15 cellular contexts compared by ENCODE assay signal in genomic region chr5:95771109-95771708, GRCh38. TPM values are rescaled to one million over a fixed set of nuclear protein-coding genes. Genes with fewer than 3 reads are reported as not detected.
DNase-seq lines count a peak whose midpoint lies in the region; ATAC-seq, FAIRE-seq and TF ChIP-seq lines count a peak whose summit lies in the region.
"Had no signal": no experiment of that assay in that cellular context is flagged by ENCODE, and none has a peak within 500 bp of the region (broad histone marks: within the 10 kb centered on the region; RNA-seq: fewer than 3 reads in every experiment).

No MANE protein-coding gene starts in this region.

- H3K4me3 Mint-ChIP-seq in T-cell = no peak overlapping the region
- H3K4me3 Mint-ChIP-seq: activated naive CD4-positive, alpha-beta T cell treated with anti-CD3 and anti-CD28 coated beads, Interleukin-2, amount 10 ng/mL, durations not matched to agents 7 days and 5 days; CD8-positive, alpha-beta memory T cell; stimulated activated naive CD8-positive, alpha-beta T cell treated with anti-CD3 and anti-CD28 coated beads, Interleukin-15, Interleukin-2, amounts not matched to agents 100 ng/mL and 50 ng/mL, for 24 hours; WTC11 had no signal

- peaks cover 0 to 4% (median 0%) of the 10 kb centered on the region in 3 donors for H3K4me1 Mint-ChIP-seq in T-cell
- H3K4me1 Mint-ChIP-seq: WTC11 had no signal

- no peak overlapping the region for H3K27ac Mint-ChIP-seq in T-cell
- H3K27ac Mint-ChIP-seq: activated naive CD4-positive, alpha-beta T cell treated with anti-CD3 and anti-CD28 coated beads, Interleukin-2, amount 10 ng/mL, durations not matched to agents 7 days and 5 days; CD8-positive, alpha-beta memory T cell; stimulated activated naive CD8-positive, alpha-beta T cell treated with anti-CD3 and anti-CD28 coated beads, Interleukin-15, Interleukin-2, amounts not matched to agents 100 ng/mL and 50 ng/mL, for 24 hours; WTC11 had no signal

- H3K27me3 ChIP-seq in left ventricle myocardium inferior (ENCODE audit: low read depth) (no peaks in the 10 kb centered on the region), pancreas (no peaks in the 10 kb centered on the region)

- DNase-seq in G401 (ENCODE audit: low spot score) (peak; percentile 30), cardiac fibroblast (ENCODE audit: low read depth in 2 of 2) (peak; percentile 33 to 39), left ventricle myocardium inferior (peak; percentile 35), pancreas (peak in 5 of 6 donors; percentile 66 to 80 (median 73)), T-cell (no peak), inferior parietal cortex (ENCODE audit: extremely low spot score) (no peak), HK-2 (ENCODE audit: unreplicated experiment) (no peak), anterior cingulate cortex (lab: John Stamatoyannopoulos, UW) (no peak)
- DNase-seq: activated naive CD4-positive, alpha-beta T cell treated with anti-CD3 and anti-CD28 coated beads, Interleukin-2, amount 10 ng/mL, durations not matched to agents 7 days and 5 days; CD8-positive, alpha-beta memory T cell; NCI-H1092 had no signal

- H3K36me3 Mint-ChIP-seq in T-cell = no peaks in the 10 kb centered on the region
- H3K36me3 Mint-ChIP-seq: activated naive CD4-positive, alpha-beta T cell treated with anti-CD3 and anti-CD28 coated beads, Interleukin-2, amount 10 ng/mL, durations not matched to agents 7 days and 5 days; CD8-positive, alpha-beta memory T cell; WTC11 had no signal

- no peak for TF ChIP-seq CTCF in cardiac fibroblast (IDR thresholded peaks at IDR 0.05; ENCODE audit: low read depth, low read length)
- TF ChIP-seq CTCF in left ventricle myocardium inferior (IDR thresholded peaks at IDR 0.05; ENCODE audit: borderline replicate concordance) = no peak
- TF ChIP-seq CTCF in pancreas (IDR thresholded peaks at IDR 0.05) = no peak

- POLR2A ChIA-PET in T-cell (lab: Charles Lee) = interaction anchor here in 1 of 2 donors (0.5 kb wide), 1 partner anchor 8 kb away, joined by 3 read pairs; no protein-coding TSS in a partner anchor

- CTCF ChIA-PET in T-cell (lab: Charles Lee) = interaction anchor here (0.6 to 2.6 kb wide), 5 partner anchors 7 to 491 kb away, joined by 3 to 10 read pairs (median 6); no protein-coding TSS in a partner anchor

- WGBS in pancreas, 2 donors = 6 to 13% methylated on average over 7 of the region's 7 CpGs

- no peaks in the 10 kb centered on the region for H3K9me3 Mint-ChIP-seq in T-cell
- H3K9me3 Mint-ChIP-seq: activated naive CD4-positive, alpha-beta T cell treated with anti-CD3 and anti-CD28 coated beads, Interleukin-2, amount 10 ng/mL, durations not matched to agents 7 days and 5 days; CD8-positive, alpha-beta memory T cell; stimulated activated naive CD8-positive, alpha-beta T cell treated with anti-CD3 and anti-CD28 coated beads, Interleukin-15, Interleukin-2, amounts not matched to agents 100 ng/mL and 50 ng/mL, for 24 hours; WTC11 had no signal

- H3K27ac ChIP-seq in left ventricle myocardium inferior (replicated peaks) (peak overlapping the region; percentile 88), pancreas (peak overlapping the region; percentile 14 to 84 (median 52))

- H3K4me3 ChIP-seq in cardiac fibroblast (replicated peaks in 1 of 2; ENCODE audit: low read depth in 2 of 2, low read length in 2 of 2) (no peak overlapping the region), left ventricle myocardium inferior (peak overlapping the region; percentile 6), pancreas (no peak overlapping the region)

- H3K9me3 ChIP-seq in left ventricle myocardium inferior (replicated peaks) (no peaks in the 10 kb centered on the region), pancreas (no peaks in the 10 kb centered on the region)

- in situ Hi-C loops in G401 (cut with HindIII; ENCODE audit: low sequenced_read_pairs) = no loop called here

- H3K4me1 ChIP-seq in left ventricle myocardium inferior (peaks cover 35% of the 10 kb centered on the region), pancreas (peaks cover 0 to 20% (median 5%) of the 10 kb centered on the region in 3 donors)

- H3K36me3 ChIP-seq in left ventricle myocardium inferior (peaks cover 30% of the 10 kb centered on the region), pancreas (peaks cover 0 to 37% (median 14%) of the 10 kb centered on the region in 3 donors)

- ATAC-seq in pancreas = peak; percentile 82 to 96 (median 93)
- no peak for ATAC-seq in T-cell (replicated peaks in 1 of 4)
- ATAC-seq: WTC11 had no signal

- intact Hi-C loops in left ventricle myocardium inferior (cut with micrococcal nuclease) = loop anchor here (10.0 kb wide), 1 partner anchor 106 kb away; no protein-coding TSS in a partner anchor
- intact Hi-C loops in pancreas (cut with DNase I) = loop anchor here in 1 of 3 donors (10.0 kb wide), 1 partner anchor 116 kb away; no protein-coding TSS in a partner anchor

- FAIRE-seq in pancreas (lab: Jason Lieb, UNC) = no peak
- FAIRE-seq: colon, GM12891 had no signal

- no peaks in the 10 kb centered on the region for H3K27me3 Mint-ChIP-seq in T-cell
- H3K27me3 Mint-ChIP-seq: stimulated activated naive CD8-positive, alpha-beta T cell treated with anti-CD3 and anti-CD28 coated beads, Interleukin-15, Interleukin-2, amounts not matched to agents 100 ng/mL and 50 ng/mL, for 24 hours had no signal

RNA-seq across cellular contexts. Expression of gene RHOBTB3, which starts 40.1 kb away (rescaled TPM):
- total RNA-seq in G401 (2014; rRNA removed; shearing (Covaris generic)) = 0.54 and 2.6 TPM in 2 replicates
- total RNA-seq in left ventricle myocardium inferior (79.7 TPM), pancreas (100 to 1,000 TPM in 3 of 6 donors, 10 to 100 TPM in 3; 59.6 to 190 (median 93.7) TPM), T-cell (1 to 10 TPM; 2.6 to 4.8 (median 3.6) TPM)
- polyA plus RNA-seq in pancreas = 10 to 100 TPM; 32.5 to 54.8 TPM

RNA-seq across cellular contexts. Expression of gene GLRX, which starts 51.3 kb away (rescaled TPM):
- total RNA-seq in G401 (2014; rRNA removed; shearing (Covaris generic)) = not detected in 2 replicates
- total RNA-seq in left ventricle myocardium inferior (139 TPM), pancreas (10 to 100 TPM in 1 of 6 donors, 1 to 10 TPM in 5; 1.7 to 11.2 (median 4.4) TPM), T-cell (10 to 100 TPM; 27.6 to 73.3 (median 56.8) TPM)
- 10 to 100 TPM; 15.7 to 20.9 TPM for polyA plus RNA-seq in pancreas

Comparison
In these comparisons a context has a peak if more than half of its experiments do, and no peak if none do; other contexts are left out.
1. DNase-seq: peak in G401 (single experiment), cardiac fibroblast (2 of 2), left ventricle myocardium inferior (single experiment) and pancreas (5 of 6); none in T-cell (0 of 34), inferior parietal cortex (single experiment), HK-2 (single experiment) and anterior cingulate cortex (0 of 58).
2. ATAC-seq: peak in pancreas (4 of 4); none in T-cell (0 of 4).
3. RNA of gene RHOBTB3, which starts 40.1 kb away (total RNA-seq): 59.6 to 190 TPM in pancreas and 79.7 TPM in left ventricle myocardium inferior (single experiment); 2.6 to 4.8 TPM in T-cell and 0.54 to 2.6 TPM in G401; every median in the first group is over 10 times any median in the second.